ENCODE assay signal across 10 cellular contexts in the genomic region with DNA sequence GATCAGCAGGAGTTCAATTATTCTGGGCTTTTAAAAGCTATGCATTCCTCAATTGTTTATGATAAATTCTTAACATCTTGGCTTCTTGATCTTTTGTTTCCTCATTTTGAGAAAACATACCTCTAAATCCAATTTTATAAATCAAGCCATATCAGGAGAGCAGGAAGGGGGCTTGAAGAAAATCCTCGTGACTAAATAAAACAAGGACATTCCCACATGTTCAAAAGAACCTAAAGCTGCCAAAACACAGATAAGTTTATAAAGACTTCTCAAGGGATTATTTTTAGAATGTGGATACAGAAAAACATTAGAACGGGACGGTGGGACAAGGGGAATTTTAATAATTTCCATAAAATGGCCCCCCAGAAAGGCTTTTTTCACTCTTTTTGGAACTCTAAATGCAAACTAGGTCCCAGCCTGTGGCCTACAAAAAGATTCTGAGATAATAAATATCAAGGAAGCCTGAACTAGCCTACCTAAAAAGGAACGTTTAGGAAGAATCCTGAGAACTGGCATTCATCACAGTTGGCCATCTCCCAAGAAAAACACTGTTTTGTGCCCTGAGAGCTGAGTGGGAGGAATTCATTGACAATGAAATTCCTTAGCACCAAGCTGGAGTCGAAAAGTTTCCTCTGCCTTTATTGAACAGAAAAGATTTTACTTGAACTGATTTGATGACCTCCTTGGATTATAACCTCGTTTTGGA. TPM values are rescaled to one million over a fixed set of nuclear protein-coding genes. Genes with fewer than 3 reads are reported as not detected.
DNase-seq lines count a peak whose midpoint lies in the region; ATAC-seq and TF ChIP-seq lines count a peak whose summit lies in the region.
"Had no signal": no experiment of that assay in that cellular context is flagged by ENCODE, and none has a peak within 500 bp of the region (broad histone marks: within the 10 kb centered on the region; RNA-seq: fewer than 3 reads in every experiment).

No MANE protein-coding gene starts in this region.

- H3K27me3 ChIP-seq in ascending aorta = no peaks in the 10 kb centered on the region
- no peaks in the 10 kb centered on the region for H3K27me3 ChIP-seq in left ventricle myocardium inferior (ENCODE audit: low read depth)
- H3K27me3 ChIP-seq in psoas muscle (ENCODE audit: insufficient read depth in 3 of 3, low read length in 2 of 3) = no peaks in the 10 kb centered on the region

- ATAC-seq in psoas muscle (no peak), GM21526 (IDR thresholded peaks at IDR 0.05; ENCODE audit: low FRiP score, unreplicated experiment) (no peak), GM18873 (IDR thresholded peaks at IDR 0.05; ENCODE audit: low FRiP score, unreplicated experiment) (no peak)
- ATAC-seq: CD8-positive, alpha-beta T cell had no signal

- H3K27ac ChIP-seq in ascending aorta (peak overlapping the region; percentile 77 to 79), left ventricle myocardium inferior (replicated peaks) (peak overlapping the region; percentile 77), psoas muscle (peak overlapping the region; percentile 26)

- intact Hi-C loops in ascending aorta (cut with DNase I) = loop anchor here (2.0 kb wide), 1 partner anchor 24 kb away; no protein-coding TSS in a partner anchor
- intact Hi-C loops in left ventricle myocardium inferior (cut with micrococcal nuclease) = no loop called here
- intact Hi-C loops in psoas muscle (cut with DNase I) = no loop called here

- no peaks in the 10 kb centered on the region for H3K9me3 ChIP-seq in ascending aorta
- H3K9me3 ChIP-seq in left ventricle myocardium inferior (replicated peaks) = no peaks in the 10 kb centered on the region
- no peaks in the 10 kb centered on the region for H3K9me3 ChIP-seq in psoas muscle

- H3K36me3 ChIP-seq in ascending aorta (peaks cover 23 to 30% of the 10 kb centered on the region in 2 donors), left ventricle myocardium inferior (peaks cover 39% of the 10 kb centered on the region), psoas muscle (ENCODE audit: insufficient read depth in 1 of 2, low read depth in 1 of 2) (peaks cover 3 to 55% of the 10 kb centered on the region in 2 donors)

- H3K4me3 ChIP-seq in ascending aorta (no peak overlapping the region), left ventricle myocardium inferior (no peak overlapping the region), psoas muscle (no peak overlapping the region)

- H3K4me1 ChIP-seq in ascending aorta (peaks cover 8 to 9% of the 10 kb centered on the region in 2 donors), left ventricle myocardium inferior (peaks cover 37% of the 10 kb centered on the region), psoas muscle (peaks cover 4% of the 10 kb centered on the region)

- DNase-seq in Daoy (ENCODE audit: low read depth) (peak; percentile 69), ascending aorta (ENCODE audit: low spot score in 2 of 2) (peak in 1 of 2 donors; percentile 75), left ventricle myocardium inferior (no peak), psoas muscle (no peak), NCI-H1105 (lab: John Stamatoyannopoulos, UW) (no peak), NCI-H1930 (lab: John Stamatoyannopoulos, UW) (no peak)
- DNase-seq: CD8-positive, alpha-beta T cell; stimulated activated CD4-positive, alpha-beta T cell treated with anti-CD3 and anti-CD28 coated beads, Interleukin-12 subunit alpha, Interleukin-12 subunit beta, amount 100 ng/mL, for 4 hours had no signal

- 34 to 44% (median 44%) methylated on average over 6 of the region's 6 CpGs for WGBS in psoas muscle, 3 donors

- TF ChIP-seq CTCF in ascending aorta (IDR thresholded peaks at IDR 0.05) (no peak), left ventricle myocardium inferior (IDR thresholded peaks at IDR 0.05; ENCODE audit: borderline replicate concordance) (no peak), psoas muscle (IDR thresholded peaks at IDR 0.05) (no peak)

RNA-seq across cellular contexts. Expression of gene ZAR1L, which starts 30.1 kb away (rescaled TPM):
- total RNA-seq in Daoy (2014; rRNA removed; shearing (Covaris generic)) = not detected in 2 replicates
- total RNA-seq in ascending aorta (not detected), left ventricle myocardium inferior (not detected), psoas muscle (not detected)
- polyA plus RNA-seq in psoas muscle = not detected
- total RNA-seq: CD8-positive, alpha-beta T cell had no signal

RNA-seq across cellular contexts. Expression of gene BRCA2, which starts 30.2 kb away (rescaled TPM):
- total RNA-seq in Daoy (2014; rRNA removed; shearing (Covaris generic)) = 7.8 and 19.4 TPM in 2 replicates
- 0.64 TPM for total RNA-seq in ascending aorta
- 0.38 TPM for total RNA-seq in left ventricle myocardium inferior
- total RNA-seq in psoas muscle = under 1 TPM; 0.11 to 0.34 (median 0.20) TPM
- polyA plus RNA-seq in psoas muscle = under 1 TPM; 0.01 to 0.09 (median 0.07) TPM

Comparison
In these comparisons a context has a peak if more than half of its experiments do, and no peak if none do; other contexts are left out.
1. H3K27ac ChIP-seq: peak in every context shown above with its lines; median percentile 78 in ascending aorta; 77 in left ventricle myocardium inferior; 26 in psoas muscle.